20 cellular contexts compared by ENCODE assay signal in genomic region chr10:44369851-44370250, GRCh38. TPM values are rescaled to one million over a fixed set of nuclear protein-coding genes. Genes with fewer than 3 reads are reported as not detected.
"Had no signal": no experiment of that assay in that cellular context is flagged by ENCODE, and none has a peak within 500 bp of the region (broad histone marks: within the 10 kb centered on the region; RNA-seq: fewer than 3 reads in every experiment).

No MANE protein-coding gene starts in this region.

- H3K9me3 ChIP-seq: mucosa of descending colon, transverse colon had no signal

- DNase-seq: activated CD4-positive, alpha-beta T cell treated with anti-CD3 and anti-CD28 coated beads, Interleukin-2, amount 10 ng/mL, durations not matched to agents 24 days and 14 days; activated CD8-positive, alpha-beta memory T cell treated with anti-CD3 and anti-CD28 coated beads for 24 hours; activated naive CD4-positive, alpha-beta T cell treated with anti-CD3 and anti-CD28 coated beads, Interleukin-2, amount 10 ng/mL, durations not matched to agents 7 days and 5 days; activated T-cell treated with anti-CD3 and anti-CD28 coated beads for 4 hours; amygdala; brain microvascular endothelial cell; cerebellar nuclear complex; foreskin keratinocyte; head of caudate nucleus; mammary epithelial cell; mucosa of descending colon; nucleus accumbens; right cardiac atrium; stimulated activated CD4-positive, alpha-beta T cell treated with anti-CD3 and anti-CD28 coated beads, Interleukin-2, amount 100 ng/mL, for 24 hours; stimulated activated naive B cell treated with anti-CD40 and anti-IgM and Interleukin-4, amounts not matched to agents 10 μg/mL and 1 μg/mL and 100 μg/mL, for 72 hours; substantia nigra; T-helper 1 cell; transverse colon had no signal

- H3K27ac ChIP-seq: brain microvascular endothelial cell, foreskin keratinocyte, transverse colon had no signal

- ATAC-seq: activated T-helper 17 cell treated with anti-CD3 and anti-CD28 coated beads, Interleukin-2, amount 50 U/mL, for 72 hours; foreskin keratinocyte; mucosa of descending colon; natural killer cell treated with Interleukin-12 subunit alpha and Interleukin-12 subunit beta and Interleukin-15 and Interleukin-18, amount 100 ng/mL, for 72 hours; stimulated activated naive B cell treated with anti-CD40 and anti-IgM and Interleukin-4, amounts not matched to agents 10 μg/mL and 1 μg/mL and 100 μg/mL, for 72 hours had no signal

- H3K36me3 ChIP-seq: brain microvascular endothelial cell, transverse colon had no signal

- H3K27me3 ChIP-seq: brain microvascular endothelial cell, foreskin keratinocyte, transverse colon had no signal

- H3K4me3 ChIP-seq: mucosa of descending colon, transverse colon had no signal

- H3K4me1 ChIP-seq: foreskin keratinocyte, transverse colon had no signal

RNA-seq across cellular contexts. Expression of gene CXCL12, which starts 15.0 kb away (rescaled TPM):
- total RNA-seq: activated CD4-positive, alpha-beta T cell treated with anti-CD3 and anti-CD28 coated beads, Interleukin-2, amount 10 ng/mL, durations not matched to agents 24 days and 14 days; foreskin keratinocyte had no signal
- polyA plus RNA-seq: foreskin keratinocyte, mammary epithelial cell had no signal
